In genomic region chr11:96390403-96390830, GRCh38 we compare ENCODE assay signal across 8 cellular contexts. TPM values are rescaled to one million over a fixed set of nuclear protein-coding genes. Genes with fewer than 3 reads are reported as not detected.
DNase-seq lines count a peak whose midpoint lies in the region; ATAC-seq lines count a peak whose summit lies in the region.

No MANE protein-coding gene starts in this region.

- H3K27me3 Mint-ChIP-seq in activated T-cell treated with anti-CD3 and anti-CD28 coated beads, Interleukin-2, amount 50 U/mL, for 24 hours = no peaks in the 10 kb centered on the region
- no peaks in the 10 kb centered on the region for H3K27me3 Mint-ChIP-seq in activated T-helper 1 cell treated with anti-CD3 and anti-CD28 coated beads, Interleukin-12 subunit alpha, Interleukin-12 subunit beta, Interleukin-2, Interleukin-4 antibody, amounts not matched to agents 30 ng/mL and 10 ng/mL and 1 ng/mL, durations not matched to agents 14 hours and 24 hours and 36 hours (ENCODE audit: insufficient read depth)

- peak overlapping the region; percentile 95 for H3K4me3 Mint-ChIP-seq in activated T-cell treated with anti-CD3 and anti-CD28 coated beads, Interleukin-2, amount 50 U/mL, for 24 hours
- H3K4me3 Mint-ChIP-seq in activated T-helper 1 cell treated with anti-CD3 and anti-CD28 coated beads, Interleukin-12 subunit alpha, Interleukin-12 subunit beta, Interleukin-2, Interleukin-4 antibody, amounts not matched to agents 30 ng/mL and 10 ng/mL and 1 ng/mL, durations not matched to agents 14 hours and 24 hours and 36 hours = peak overlapping the region; percentile 95

- H3K4me1 ChIP-seq in skeletal muscle tissue (ENCODE audit: control insufficient read depth in 3 of 3, insufficient read depth in 3 of 3, low read length in 3 of 3) = peaks cover 6 to 14% (median 13%) of the 10 kb centered on the region in 3 donors

- intact Hi-C loops in activated T-helper 1 cell treated with anti-CD3 and anti-CD28 coated beads, Interleukin-12 subunit alpha, Interleukin-12 subunit beta, Interleukin-2, Interleukin-4 antibody, amounts not matched to agents 30 ng/mL and 10 ng/mL and 1 ng/mL, durations not matched to agents 14 hours and 24 hours and 36 hours (cut with micrococcal nuclease) = loop anchor here (2.0 kb wide), 2 partner anchors 378 to 466 kb away; partner anchors contain the start of gene MTMR2

- H3K9ac ChIP-seq in skeletal muscle tissue (ENCODE audit: low read depth in 1 of 3, low read length in 3 of 3) = peak overlapping the region; percentile 85 to 93 (median 89)

- H3K4me3 ChIP-seq in skeletal muscle tissue (ENCODE audit: low read length in 3 of 3) = peak overlapping the region; percentile 87 to 93 (median 87)

- peak overlapping the region; percentile 89 for H3K27ac ChIP-seq in skeletal muscle tissue (ENCODE audit: low read depth, low read length)

- no peak for ATAC-seq in HG02610 (IDR thresholded peaks at IDR 0.05; ENCODE audit: unreplicated experiment)

- H3K27me3 ChIP-seq in skeletal muscle tissue (ENCODE audit: control insufficient read depth in 3 of 3, insufficient read depth in 3 of 3, low read length in 3 of 3) = no peaks in the 10 kb centered on the region

- peaks cover 69% of the 10 kb centered on the region for H3K4me1 Mint-ChIP-seq in activated T-cell treated with anti-CD3 and anti-CD28 coated beads, Interleukin-2, amount 50 U/mL, for 24 hours (ENCODE audit: low read depth)
- H3K4me1 Mint-ChIP-seq in activated T-helper 1 cell treated with anti-CD3 and anti-CD28 coated beads, Interleukin-12 subunit alpha, Interleukin-12 subunit beta, Interleukin-2, Interleukin-4 antibody, amounts not matched to agents 30 ng/mL and 10 ng/mL and 1 ng/mL, durations not matched to agents 14 hours and 24 hours and 36 hours (ENCODE audit: low read depth) = peaks cover 59% of the 10 kb centered on the region

- H3K27ac Mint-ChIP-seq in activated T-cell treated with anti-CD3 and anti-CD28 coated beads, Interleukin-2, amount 50 U/mL, for 24 hours = peak overlapping the region; percentile 98
- peak overlapping the region; percentile 85 for H3K27ac Mint-ChIP-seq in activated T-helper 1 cell treated with anti-CD3 and anti-CD28 coated beads, Interleukin-12 subunit alpha, Interleukin-12 subunit beta, Interleukin-2, Interleukin-4 antibody, amounts not matched to agents 30 ng/mL and 10 ng/mL and 1 ng/mL, durations not matched to agents 14 hours and 24 hours and 36 hours

- no peaks in the 10 kb centered on the region for H3K9me3 ChIP-seq in skeletal muscle tissue (ENCODE audit: control insufficient read depth in 3 of 3, low read length in 3 of 3)

- no peaks in the 10 kb centered on the region for H3K9me3 Mint-ChIP-seq in activated T-cell treated with anti-CD3 and anti-CD28 coated beads, Interleukin-2, amount 50 U/mL, for 24 hours
- H3K9me3 Mint-ChIP-seq in activated T-helper 1 cell treated with anti-CD3 and anti-CD28 coated beads, Interleukin-12 subunit alpha, Interleukin-12 subunit beta, Interleukin-2, Interleukin-4 antibody, amounts not matched to agents 30 ng/mL and 10 ng/mL and 1 ng/mL, durations not matched to agents 14 hours and 24 hours and 36 hours = no peaks in the 10 kb centered on the region

- H3K36me3 Mint-ChIP-seq in activated T-cell treated with anti-CD3 and anti-CD28 coated beads, Interleukin-2, amount 50 U/mL, for 24 hours (ENCODE audit: low read depth) = peaks cover 56% of the 10 kb centered on the region
- peaks cover 16% of the 10 kb centered on the region for H3K36me3 Mint-ChIP-seq in activated T-helper 1 cell treated with anti-CD3 and anti-CD28 coated beads, Interleukin-12 subunit alpha, Interleukin-12 subunit beta, Interleukin-2, Interleukin-4 antibody, amounts not matched to agents 30 ng/mL and 10 ng/mL and 1 ng/mL, durations not matched to agents 14 hours and 24 hours and 36 hours (ENCODE audit: low read depth)

- no peak for DNase-seq in activated T-cell treated with anti-CD3 and anti-CD28 coated beads, Interleukin-2, amount 50 U/mL, for 24 hours
- DNase-seq in activated T-cell treated with anti-CD3 and anti-CD28 coated beads for 4 hours = no peak
- no peak for DNase-seq in activated T-helper 1 cell treated with anti-CD3 and anti-CD28 coated beads, Interleukin-12 subunit alpha, Interleukin-12 subunit beta, Interleukin-2, Interleukin-4 antibody, amounts not matched to agents 30 ng/mL and 10 ng/mL and 1 ng/mL, durations not matched to agents 14 hours and 24 hours and 36 hours (ENCODE audit: low spot score)
- DNase-seq in hepatic stellate cell (ENCODE audit: low spot score) = peak; percentile 8
- no peak for DNase-seq in HT-29 (ENCODE audit: low spot score)
- DNase-seq in iPS-NIHi11 (ENCODE audit: low spot score) = no peak

- no peaks in the 10 kb centered on the region for H3K36me3 ChIP-seq in skeletal muscle tissue (ENCODE audit: control insufficient read depth in 3 of 3, insufficient read depth in 3 of 3, low read length in 3 of 3)

RNA-seq across cellular contexts. Expression of gene JRKL, which starts 0.6 kb away (rescaled TPM):
- total RNA-seq in activated T-helper 1 cell treated with anti-CD3 and anti-CD28 coated beads, Interleukin-12 subunit alpha, Interleukin-12 subunit beta, Interleukin-2, Interleukin-4 antibody, amounts not matched to agents 30 ng/mL and 10 ng/mL and 1 ng/mL, durations not matched to agents 14 hours and 24 hours and 36 hours = 9.6 and 10.2 TPM in 2 replicates
- 7.3 TPM for total RNA-seq in skeletal muscle tissue
- total RNA-seq in HT-29 (2014; rRNA removed; shearing (Covaris generic)) = 4.5 and 5.1 TPM in 2 replicates

RNA-seq across cellular contexts. Expression of gene CCDC82, which starts 0.7 kb away (rescaled TPM):
- total RNA-seq in activated T-helper 1 cell treated with anti-CD3 and anti-CD28 coated beads, Interleukin-12 subunit alpha, Interleukin-12 subunit beta, Interleukin-2, Interleukin-4 antibody, amounts not matched to agents 30 ng/mL and 10 ng/mL and 1 ng/mL, durations not matched to agents 14 hours and 24 hours and 36 hours = 28.5 and 29.9 TPM in 2 replicates
- 20.4 TPM for total RNA-seq in skeletal muscle tissue
- 7.6 and 9.5 TPM in 2 replicates for total RNA-seq in HT-29 (2014; rRNA removed; shearing (Covaris generic))

RNA-seq across cellular contexts. Expression of gene MAML2, which starts 47.4 kb away (rescaled TPM):
- total RNA-seq in activated T-helper 1 cell treated with anti-CD3 and anti-CD28 coated beads, Interleukin-12 subunit alpha, Interleukin-12 subunit beta, Interleukin-2, Interleukin-4 antibody, amounts not matched to agents 30 ng/mL and 10 ng/mL and 1 ng/mL, durations not matched to agents 14 hours and 24 hours and 36 hours = 10.0 and 10.1 TPM in 2 replicates
- 5.2 TPM for total RNA-seq in skeletal muscle tissue
- 4.8 and 5.2 TPM in 2 replicates for total RNA-seq in HT-29 (2014; rRNA removed; shearing (Covaris generic))
